Comparison of ENCODE assay signal across 22 cellular contexts in genomic region chr1:28766532-28767183, GRCh38. TPM values are rescaled to one million over a fixed set of nuclear protein-coding genes. Genes with fewer than 3 reads are reported as not detected.
"Had no signal": no experiment of that assay in that cellular context is flagged by ENCODE, and none has a peak within 500 bp of the region (broad histone marks: within the 10 kb centered on the region; RNA-seq: fewer than 3 reads in every experiment).

No MANE protein-coding gene starts in this region.

- H3K4me2 ChIP-seq: neural progenitor cell had no signal

- ATAC-seq: esophagus mucosa, heart left ventricle, left colon, left ventricle myocardium superior, right cardiac atrium had no signal

- H3K27me3 ChIP-seq: dorsolateral prefrontal cortex, heart left ventricle, neural progenitor cell, ovary, suprapubic skin, thyroid gland had no signal

- H3K9ac ChIP-seq: neural progenitor cell had no signal

- H3K4me3 ChIP-seq: dorsolateral prefrontal cortex, heart left ventricle, lung, neural progenitor cell, ovary, suprapubic skin, thyroid gland had no signal

- H3K4me3 Mint-ChIP-seq: neural progenitor cell, type B pancreatic cell had no signal

- H2AFZ ChIP-seq: neural progenitor cell had no signal

- H3K4me1 ChIP-seq: neural progenitor cell had no signal

- H3K27me3 Mint-ChIP-seq: naive B cell, progenitor cell of endocrine pancreas, type B pancreatic cell had no signal

- DNase-seq: cortex of kidney; dorsolateral prefrontal cortex; effector CD8-positive, alpha-beta T cell; heart left ventricle; hippocampal formation; left colon; left ventricle myocardium superior; mesendoderm; naive B cell; nucleus accumbens; ovary; right cardiac atrium; small intestine; stimulated activated CD4-positive, alpha-beta T cell treated with anti-CD3 and anti-CD28 coated beads, Interleukin-12 subunit alpha, Interleukin-12 subunit beta, amount 100 ng/mL, for 4 hours; stimulated activated naive CD4-positive, alpha-beta T cell treated with Interleukin-2 at 50 U/mL for 16 hours; thyroid gland had no signal

- H3K9me3 ChIP-seq: heart left ventricle, ovary, suprapubic skin, thyroid gland had no signal

- H3K36me3 Mint-ChIP-seq: naive B cell had no signal

- H3K27ac ChIP-seq: heart left ventricle, neural progenitor cell, ovary, suprapubic skin, thyroid gland had no signal

- H3K27ac Mint-ChIP-seq: neural progenitor cell had no signal

- H3K9me3 Mint-ChIP-seq: naive B cell, neural progenitor cell, type B pancreatic cell had no signal

- H3K4me1 Mint-ChIP-seq: neural progenitor cell had no signal

- H3K36me3 ChIP-seq: ovary had no signal

RNA-seq across cellular contexts. Expression of gene OPRD1, which starts 45.3 kb away (rescaled TPM):
- total RNA-seq: esophagus mucosa, left ventricle myocardium superior, right cardiac atrium, suprapubic skin had no signal
- polyA plus RNA-seq: ovary had no signal
